ENCODE assay signal across 1 cellular context in the genomic region with DNA sequence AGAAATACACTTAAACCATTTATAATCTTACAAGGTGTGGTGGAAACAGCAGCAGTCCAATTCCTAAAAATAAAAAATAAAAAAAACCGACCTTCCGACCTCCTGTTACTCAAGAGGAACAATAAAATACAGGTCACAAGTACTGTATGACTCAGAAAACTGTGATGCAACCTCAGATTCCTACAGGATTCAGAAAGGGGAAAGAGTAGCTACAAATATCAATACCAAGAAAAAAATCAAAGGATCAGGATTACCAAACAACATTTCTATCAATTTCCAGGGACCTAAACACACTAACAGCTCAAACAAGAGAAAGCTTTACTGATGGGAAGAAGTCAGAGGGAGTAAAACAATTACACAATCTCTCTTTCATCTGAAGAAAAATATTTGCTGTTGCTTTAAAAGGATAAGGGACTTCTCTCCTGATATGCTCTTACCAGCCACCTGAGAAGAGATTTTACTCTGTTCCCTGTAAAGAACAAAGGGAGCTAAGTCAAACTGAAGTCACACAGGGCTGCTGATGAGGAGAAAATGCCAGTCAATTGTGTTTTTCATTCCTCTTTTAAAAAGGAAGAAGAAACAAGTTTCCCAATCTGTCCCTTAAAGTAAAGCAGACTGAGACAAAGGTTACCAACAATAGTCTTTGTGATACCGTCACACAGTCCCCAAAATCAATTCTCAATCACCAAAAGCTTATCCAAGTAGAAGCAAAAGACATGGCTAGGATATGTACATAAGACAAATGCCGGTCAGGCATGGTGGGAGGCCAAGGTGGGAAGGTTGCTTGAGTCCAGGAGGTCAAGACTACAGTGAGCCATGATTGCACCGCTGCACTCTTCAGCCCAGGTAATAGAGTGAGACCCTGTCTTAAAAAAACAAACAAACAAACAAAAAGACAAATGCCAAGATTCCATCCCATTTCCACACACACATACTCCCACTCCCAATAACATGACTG.
TF ChIP-seq lines count a peak whose summit lies in the region.

No MANE protein-coding gene starts in this region.

TF ChIP-seq in HepG2, 621 proteins besides CTCF, POLR2A, EP300 and RAD21 (continued from another document and continues in another):
- TF ChIP-seq, protein P1, sequence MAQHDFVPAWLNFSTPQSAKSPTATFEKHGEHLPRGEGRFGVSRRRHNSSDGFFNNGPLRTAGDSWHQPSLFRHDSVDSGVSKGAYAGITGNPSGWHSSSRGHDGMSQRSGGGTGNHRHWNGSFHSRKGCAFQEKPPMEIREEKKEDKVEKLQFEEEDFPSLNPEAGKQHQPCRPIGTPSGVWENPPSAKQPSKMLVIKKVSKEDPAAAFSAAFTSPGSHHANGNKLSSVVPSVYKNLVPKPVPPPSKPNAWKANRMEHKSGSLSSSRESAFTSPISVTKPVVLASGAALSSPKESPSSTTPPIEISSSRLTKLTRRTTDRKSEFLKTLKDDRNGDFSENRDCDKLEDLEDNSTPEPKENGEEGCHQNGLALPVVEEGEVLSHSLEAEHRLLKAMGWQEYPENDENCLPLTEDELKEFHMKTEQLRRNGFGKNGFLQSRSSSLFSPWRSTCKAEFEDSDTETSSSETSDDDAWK (CRISPR knock-in tag; IDR thresholded peaks at IDR 0.05), result no peak
- TF ChIP-seq RFXAP (CRISPR knock-in tag; IDR thresholded peaks at IDR 0.05; ENCODE audit: borderline replicate concordance) (peak; percentile 57; the same call in 1 of the 2 replicates), FOSL2 (CRISPR knock-in tag; IDR thresholded peaks at IDR 0.05) (peak; percentile 94), GABPA (IDR thresholded peaks at IDR 0.05; ENCODE audit: low read depth, low read length) (no peak), GABPA (CRISPR knock-in tag; IDR thresholded peaks at IDR 0.05; ENCODE audit: low read depth) (peak; percentile 40; the same call in 1 of the 2 replicates), IKZF1 (IDR thresholded peaks at IDR 0.05) (no peak), ZKSCAN5 (CRISPR knock-in tag; IDR thresholded peaks at IDR 0.05) (no peak), SP5 (CRISPR knock-in tag; IDR thresholded peaks at IDR 0.05; ENCODE audit: borderline replicate concordance, low read depth) (0 out of 2 replicates have a peak, but pooled peaks have one; percentile 5), HOXA9 (CRISPR knock-in tag; IDR thresholded peaks at IDR 0.05; ENCODE audit: borderline replicate concordance) (no peak), ZSCAN29 (CRISPR knock-in tag; conservative IDR thresholded peaks at IDR 0.05) (no peak; the same call in 1 of the 2 replicates), FOXO1 (CRISPR knock-in tag; IDR thresholded peaks at IDR 0.05) (peak; percentile 86), CENPT (CRISPR knock-in tag; IDR thresholded peaks at IDR 0.05; ENCODE audit: low read depth) (no peak), ZNF792 (CRISPR knock-in tag; IDR thresholded peaks at IDR 0.05) (peak; percentile 49; the same call in 1 of the 2 replicates), ZNF234 (CRISPR knock-in tag; conservative IDR thresholded peaks at IDR 0.05) (no peak), ZNF567 (CRISPR knock-in tag; IDR thresholded peaks at IDR 0.05; ENCODE audit: borderline replicate concordance) (no peak), KDM1A (CRISPR knock-in tag; IDR thresholded peaks at IDR 0.05) (peak; percentile 47; the same call in 1 of the 2 replicates), ZNF614 (CRISPR knock-in tag; IDR thresholded peaks at IDR 0.05; ENCODE audit: borderline replicate concordance) (no peak; the same call in 1 of the 2 replicates), YEATS2 (CRISPR knock-in tag; IDR thresholded peaks at IDR 0.05; ENCODE audit: borderline replicate concordance) (no peak), ZEB1 (IDR thresholded peaks at IDR 0.05; ENCODE audit: insufficient replicate concordance, low read depth) (peak; percentile 53), SKI (IDR thresholded peaks at IDR 0.05; ENCODE audit: partially characterized antibody) (peak; percentile 63), KDM6A (CRISPR knock-in tag; IDR thresholded peaks at IDR 0.05; ENCODE audit: low read depth) (no peak), ARNT2 (CRISPR knock-in tag; IDR thresholded peaks at IDR 0.05; ENCODE audit: low read depth) (no peak), ZNF747 (CRISPR knock-in tag; IDR thresholded peaks at IDR 0.05; ENCODE audit: borderline replicate concordance) (no peak), ZNF496 (CRISPR knock-in tag; IDR thresholded peaks at IDR 0.05; ENCODE audit: insufficient replicate concordance) (no peak), ZNF569 (CRISPR knock-in tag; IDR thresholded peaks at IDR 0.05; ENCODE audit: borderline replicate concordance) (no peak), BRD4 (CRISPR knock-in tag; IDR thresholded peaks at IDR 0.05) (no peak), HNF4G (IDR thresholded peaks at IDR 0.05; ENCODE audit: borderline replicate concordance, low read depth, low read length) (peak; percentile 81), HNF4G (CRISPR knock-in tag; IDR thresholded peaks at IDR 0.05; ENCODE audit: borderline replicate concordance, low read depth) (peak; percentile 66; the same call in 1 of the 2 replicates), TOE1 (CRISPR knock-in tag; IDR thresholded peaks at IDR 0.05) (no peak; the same call in 1 of the 2 replicates), ZNF124 (CRISPR knock-in tag; IDR thresholded peaks at IDR 0.05) (0 out of 2 replicates have a peak, but pooled peaks have one; percentile 17), DR1 (CRISPR knock-in tag; IDR thresholded peaks at IDR 0.05) (no peak), ELF1 (CRISPR knock-in tag; IDR thresholded peaks at IDR 0.05) (no peak), CC2D1A (CRISPR knock-in tag; IDR thresholded peaks at IDR 0.05) (no peak), ZSCAN22 (CRISPR knock-in tag; IDR thresholded peaks at IDR 0.05) (peak; percentile 19; the same call in 1 of the 2 replicates), ETV5 (CRISPR knock-in tag; IDR thresholded peaks at IDR 0.05; ENCODE audit: borderline replicate concordance) (peak; percentile 55; the same call in 1 of the 2 replicates), KLF13 (CRISPR knock-in tag; IDR thresholded peaks at IDR 0.05) (no peak), JUN (CRISPR knock-in tag; IDR thresholded peaks at IDR 0.05) (peak; percentile 94), ZNF7 (CRISPR knock-in tag; IDR thresholded peaks at IDR 0.05) (no peak)
- TF ChIP-seq, protein P2, sequence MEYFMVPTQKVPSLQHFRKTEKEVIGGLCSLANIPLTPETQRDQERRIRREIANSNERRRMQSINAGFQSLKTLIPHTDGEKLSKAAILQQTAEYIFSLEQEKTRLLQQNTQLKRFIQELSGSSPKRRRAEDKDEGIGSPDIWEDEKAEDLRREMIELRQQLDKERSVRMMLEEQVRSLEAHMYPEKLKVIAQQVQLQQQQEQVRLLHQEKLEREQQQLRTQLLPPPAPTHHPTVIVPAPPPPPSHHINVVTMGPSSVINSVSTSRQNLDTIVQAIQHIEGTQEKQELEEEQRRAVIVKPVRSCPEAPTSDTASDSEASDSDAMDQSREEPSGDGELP (IDR thresholded peaks at IDR 0.05; ENCODE audit: borderline replicate concordance, low read depth), result 0 out of 2 replicates have a peak, but pooled peaks have one; percentile 51
- TF ChIP-seq, protein P3, sequence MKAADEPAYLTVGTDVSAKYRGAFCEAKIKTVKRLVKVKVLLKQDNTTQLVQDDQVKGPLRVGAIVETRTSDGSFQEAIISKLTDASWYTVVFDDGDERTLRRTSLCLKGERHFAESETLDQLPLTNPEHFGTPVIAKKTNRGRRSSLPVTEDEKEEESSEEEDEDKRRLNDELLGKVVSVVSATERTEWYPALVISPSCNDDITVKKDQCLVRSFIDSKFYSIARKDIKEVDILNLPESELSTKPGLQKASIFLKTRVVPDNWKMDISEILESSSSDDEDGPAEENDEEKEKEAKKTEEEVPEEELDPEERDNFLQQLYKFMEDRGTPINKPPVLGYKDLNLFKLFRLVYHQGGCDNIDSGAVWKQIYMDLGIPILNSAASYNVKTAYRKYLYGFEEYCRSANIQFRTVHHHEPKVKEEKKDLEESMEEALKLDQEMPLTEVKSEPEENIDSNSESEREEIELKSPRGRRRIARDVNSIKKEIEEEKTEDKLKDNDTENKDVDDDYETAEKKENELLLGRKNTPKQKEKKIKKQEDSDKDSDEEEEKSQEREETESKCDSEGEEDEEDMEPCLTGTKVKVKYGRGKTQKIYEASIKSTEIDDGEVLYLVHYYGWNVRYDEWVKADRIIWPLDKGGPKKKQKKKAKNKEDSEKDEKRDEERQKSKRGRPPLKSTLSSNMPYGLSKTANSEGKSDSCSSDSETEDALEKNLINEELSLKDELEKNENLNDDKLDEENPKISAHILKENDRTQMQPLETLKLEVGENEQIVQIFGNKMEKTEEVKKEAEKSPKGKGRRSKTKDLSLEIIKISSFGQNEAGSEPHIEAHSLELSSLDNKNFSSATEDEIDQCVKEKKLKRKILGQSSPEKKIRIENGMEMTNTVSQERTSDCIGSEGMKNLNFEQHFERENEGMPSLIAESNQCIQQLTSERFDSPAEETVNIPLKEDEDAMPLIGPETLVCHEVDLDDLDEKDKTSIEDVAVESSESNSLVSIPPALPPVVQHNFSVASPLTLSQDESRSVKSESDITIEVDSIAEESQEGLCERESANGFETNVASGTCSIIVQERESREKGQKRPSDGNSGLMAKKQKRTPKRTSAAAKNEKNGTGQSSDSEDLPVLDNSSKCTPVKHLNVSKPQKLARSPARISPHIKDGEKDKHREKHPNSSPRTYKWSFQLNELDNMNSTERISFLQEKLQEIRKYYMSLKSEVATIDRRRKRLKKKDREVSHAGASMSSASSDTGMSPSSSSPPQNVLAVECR (CRISPR knock-in tag; IDR thresholded peaks at IDR 0.05; ENCODE audit: borderline replicate concordance), result no peak
- TF ChIP-seq, protein P4, sequence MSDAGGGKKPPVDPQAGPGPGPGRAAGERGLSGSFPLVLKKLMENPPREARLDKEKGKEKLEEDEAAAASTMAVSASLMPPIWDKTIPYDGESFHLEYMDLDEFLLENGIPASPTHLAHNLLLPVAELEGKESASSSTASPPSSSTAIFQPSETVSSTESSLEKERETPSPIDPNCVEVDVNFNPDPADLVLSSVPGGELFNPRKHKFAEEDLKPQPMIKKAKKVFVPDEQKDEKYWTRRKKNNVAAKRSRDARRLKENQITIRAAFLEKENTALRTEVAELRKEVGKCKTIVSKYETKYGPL (CRISPR knock-in tag; IDR thresholded peaks at IDR 0.05), result 0 out of 2 replicates have a peak, but pooled peaks have one; percentile 54
- TF ChIP-seq, protein P5, sequence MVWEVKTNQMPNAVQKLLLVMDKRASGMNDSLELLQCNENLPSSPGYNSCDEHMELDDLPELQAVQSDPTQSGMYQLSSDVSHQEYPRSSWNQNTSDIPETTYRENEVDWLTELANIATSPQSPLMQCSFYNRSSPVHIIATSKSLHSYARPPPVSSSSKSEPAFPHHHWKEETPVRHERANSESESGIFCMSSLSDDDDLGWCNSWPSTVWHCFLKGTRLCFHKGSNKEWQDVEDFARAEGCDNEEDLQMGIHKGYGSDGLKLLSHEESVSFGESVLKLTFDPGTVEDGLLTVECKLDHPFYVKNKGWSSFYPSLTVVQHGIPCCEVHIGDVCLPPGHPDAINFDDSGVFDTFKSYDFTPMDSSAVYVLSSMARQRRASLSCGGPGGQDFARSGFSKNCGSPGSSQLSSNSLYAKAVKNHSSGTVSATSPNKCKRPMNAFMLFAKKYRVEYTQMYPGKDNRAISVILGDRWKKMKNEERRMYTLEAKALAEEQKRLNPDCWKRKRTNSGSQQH (CRISPR knock-in tag; IDR thresholded peaks at IDR 0.05; ENCODE audit: low read depth), result no peak
- TF ChIP-seq, protein P6, sequence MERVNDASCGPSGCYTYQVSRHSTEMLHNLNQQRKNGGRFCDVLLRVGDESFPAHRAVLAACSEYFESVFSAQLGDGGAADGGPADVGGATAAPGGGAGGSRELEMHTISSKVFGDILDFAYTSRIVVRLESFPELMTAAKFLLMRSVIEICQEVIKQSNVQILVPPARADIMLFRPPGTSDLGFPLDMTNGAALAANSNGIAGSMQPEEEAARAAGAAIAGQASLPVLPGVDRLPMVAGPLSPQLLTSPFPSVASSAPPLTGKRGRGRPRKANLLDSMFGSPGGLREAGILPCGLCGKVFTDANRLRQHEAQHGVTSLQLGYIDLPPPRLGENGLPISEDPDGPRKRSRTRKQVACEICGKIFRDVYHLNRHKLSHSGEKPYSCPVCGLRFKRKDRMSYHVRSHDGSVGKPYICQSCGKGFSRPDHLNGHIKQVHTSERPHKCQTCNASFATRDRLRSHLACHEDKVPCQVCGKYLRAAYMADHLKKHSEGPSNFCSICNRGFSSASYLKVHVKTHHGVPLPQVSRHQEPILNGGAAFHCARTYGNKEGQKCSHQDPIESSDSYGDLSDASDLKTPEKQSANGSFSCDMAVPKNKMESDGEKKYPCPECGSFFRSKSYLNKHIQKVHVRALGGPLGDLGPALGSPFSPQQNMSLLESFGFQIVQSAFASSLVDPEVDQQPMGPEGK (CRISPR knock-in tag; IDR thresholded peaks at IDR 0.05), result peak; percentile 36; the same call in 1 of the 2 replicates
- TF ChIP-seq, protein P7, sequence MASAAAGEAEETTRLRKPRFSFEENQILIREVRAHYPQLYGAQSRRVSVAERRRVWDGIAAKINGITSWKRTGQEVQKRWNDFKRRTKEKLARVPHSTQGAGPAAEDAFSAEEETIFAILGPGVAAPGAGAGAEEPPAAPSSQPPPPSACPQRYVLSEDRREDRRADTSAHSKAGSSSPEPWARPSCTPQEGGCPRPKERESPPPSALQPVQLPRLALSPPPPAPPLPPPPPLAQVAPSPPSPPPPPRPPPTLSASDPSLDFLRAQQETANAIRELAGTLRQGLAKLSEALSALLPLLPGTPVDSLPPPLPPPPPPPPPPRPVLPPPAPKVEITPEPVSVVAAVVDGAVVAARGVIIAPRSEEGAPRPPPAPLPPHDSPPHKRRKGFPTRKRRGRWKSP (CRISPR knock-in tag; IDR thresholded peaks at IDR 0.05), result peak; percentile 46; the same call in 1 of the 2 replicates
- TF ChIP-seq, protein P8, sequence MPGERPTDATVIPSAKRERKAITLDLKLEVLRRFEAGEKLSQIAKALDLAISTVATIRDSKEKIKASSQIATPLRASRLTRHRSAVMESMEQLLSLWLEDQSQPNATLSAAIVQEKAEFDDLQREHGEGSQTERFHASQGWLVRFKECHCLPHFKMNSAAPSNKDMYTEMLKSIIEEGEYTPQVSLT (CRISPR knock-in tag; IDR thresholded peaks at IDR 0.05; ENCODE audit: borderline replicate concordance, low read depth), result no peak
- TF ChIP-seq, protein P9, sequence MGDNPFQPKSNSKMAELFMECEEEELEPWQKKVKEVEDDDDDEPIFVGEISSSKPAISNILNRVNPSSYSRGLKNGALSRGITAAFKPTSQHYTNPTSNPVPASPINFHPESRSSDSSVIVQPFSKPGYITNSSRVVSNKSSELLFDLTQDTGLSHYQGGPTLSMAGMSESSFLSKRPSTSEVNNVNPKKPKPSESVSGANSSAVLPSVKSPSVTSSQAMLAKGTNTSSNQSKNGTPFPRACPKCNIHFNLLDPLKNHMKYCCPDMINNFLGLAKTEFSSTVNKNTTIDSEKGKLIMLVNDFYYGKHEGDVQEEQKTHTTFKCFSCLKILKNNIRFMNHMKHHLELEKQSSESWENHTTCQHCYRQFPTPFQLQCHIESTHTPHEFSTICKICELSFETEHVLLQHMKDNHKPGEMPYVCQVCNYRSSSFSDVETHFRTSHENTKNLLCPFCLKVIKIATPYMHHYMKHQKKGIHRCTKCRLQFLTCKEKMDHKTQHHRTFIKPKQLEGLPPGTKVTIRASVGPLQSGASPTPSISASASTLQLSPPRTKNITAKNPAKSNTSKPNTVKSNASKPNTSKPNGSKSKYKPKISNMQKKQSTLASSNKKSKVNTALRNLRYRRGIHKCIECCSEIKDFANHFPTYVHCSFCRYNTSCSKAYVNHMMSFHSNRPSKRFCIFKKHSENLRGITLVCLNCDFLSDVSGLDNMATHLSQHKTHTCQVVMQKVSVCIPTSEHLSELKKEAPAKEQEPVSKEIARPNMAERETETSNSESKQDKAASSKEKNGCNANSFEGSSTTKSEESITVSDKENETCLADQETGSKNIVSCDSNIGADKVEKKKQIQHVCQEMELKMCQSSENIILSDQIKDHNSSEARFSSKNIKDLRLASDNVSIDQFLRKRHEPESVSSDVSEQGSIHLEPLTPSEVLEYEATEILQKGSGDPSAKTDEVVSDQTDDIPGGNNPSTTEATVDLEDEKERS (CRISPR knock-in tag; IDR thresholded peaks at IDR 0.05), result 0 out of 2 replicates have a peak, but pooled peaks have one; percentile 25
